Comparison of ENCODE assay signal across 1 cellular context in genomic region chr6:42075159-42075838, GRCh38.
TF ChIP-seq lines count a peak whose summit lies in the region.

No MANE protein-coding gene starts in this region.

TF ChIP-seq in HepG2, 621 proteins besides CTCF, POLR2A, EP300 and RAD21 (continued from another document and continues in another):
- TF ChIP-seq, protein P1, sequence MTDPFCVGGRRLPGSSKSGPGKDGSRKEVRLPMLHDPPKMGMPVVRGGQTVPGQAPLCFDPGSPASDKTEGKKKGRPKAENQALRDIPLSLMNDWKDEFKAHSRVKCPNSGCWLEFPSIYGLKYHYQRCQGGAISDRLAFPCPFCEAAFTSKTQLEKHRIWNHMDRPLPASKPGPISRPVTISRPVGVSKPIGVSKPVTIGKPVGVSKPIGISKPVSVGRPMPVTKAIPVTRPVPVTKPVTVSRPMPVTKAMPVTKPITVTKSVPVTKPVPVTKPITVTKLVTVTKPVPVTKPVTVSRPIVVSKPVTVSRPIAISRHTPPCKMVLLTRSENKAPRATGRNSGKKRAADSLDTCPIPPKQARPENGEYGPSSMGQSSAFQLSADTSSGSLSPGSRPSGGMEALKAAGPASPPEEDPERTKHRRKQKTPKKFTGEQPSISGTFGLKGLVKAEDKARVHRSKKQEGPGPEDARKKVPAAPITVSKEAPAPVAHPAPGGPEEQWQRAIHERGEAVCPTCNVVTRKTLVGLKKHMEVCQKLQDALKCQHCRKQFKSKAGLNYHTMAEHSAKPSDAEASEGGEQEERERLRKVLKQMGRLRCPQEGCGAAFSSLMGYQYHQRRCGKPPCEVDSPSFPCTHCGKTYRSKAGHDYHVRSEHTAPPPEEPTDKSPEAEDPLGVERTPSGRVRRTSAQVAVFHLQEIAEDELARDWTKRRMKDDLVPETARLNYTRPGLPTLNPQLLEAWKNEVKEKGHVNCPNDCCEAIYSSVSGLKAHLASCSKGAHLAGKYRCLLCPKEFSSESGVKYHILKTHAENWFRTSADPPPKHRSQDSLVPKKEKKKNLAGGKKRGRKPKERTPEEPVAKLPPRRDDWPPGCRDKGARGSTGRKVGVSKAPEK (CRISPR knock-in tag; IDR thresholded peaks at IDR 0.05; ENCODE audit: borderline replicate concordance) = no peak
- no peak for TF ChIP-seq NFIB (CRISPR knock-in tag; IDR thresholded peaks at IDR 0.05; ENCODE audit: borderline replicate concordance)
- TF ChIP-seq ZNF605 (CRISPR knock-in tag; IDR thresholded peaks at IDR 0.05) = 0 out of 2 replicates have a peak, but pooled peaks have one; percentile 16
- no peak for TF ChIP-seq ZNF230 (CRISPR knock-in tag; IDR thresholded peaks at IDR 0.05)
- TF ChIP-seq ZNF607 (CRISPR knock-in tag; IDR thresholded peaks at IDR 0.05; ENCODE audit: borderline replicate concordance) = no peak
- no peak for TF ChIP-seq DDIT3 (CRISPR knock-in tag; IDR thresholded peaks at IDR 0.05)
- no peak for TF ChIP-seq SRY (CRISPR knock-in tag; IDR thresholded peaks at IDR 0.05)
- no peak for TF ChIP-seq DPF2 (CRISPR knock-in tag; IDR thresholded peaks at IDR 0.05; ENCODE audit: borderline replicate concordance, low read depth)
- TF ChIP-seq KLF6 (CRISPR knock-in tag; IDR thresholded peaks at IDR 0.05) = no peak
- TF ChIP-seq ZNF737 (CRISPR knock-in tag; IDR thresholded peaks at IDR 0.05; ENCODE audit: borderline replicate concordance) = no peak
- no peak for TF ChIP-seq POGZ (CRISPR knock-in tag; IDR thresholded peaks at IDR 0.05)
- TF ChIP-seq ATM (IDR thresholded peaks at IDR 0.05; ENCODE audit: borderline replicate concordance) = no peak
- no peak for TF ChIP-seq FOXK1 (CRISPR knock-in tag; IDR thresholded peaks at IDR 0.05; ENCODE audit: borderline replicate concordance, low read depth)
- no peak for TF ChIP-seq PREB (CRISPR knock-in tag; IDR thresholded peaks at IDR 0.05)
- 0 out of 2 replicates have a peak, but pooled peaks have one; percentile 32 for TF ChIP-seq IKZF5 (CRISPR knock-in tag; IDR thresholded peaks at IDR 0.05)
- no peak for TF ChIP-seq PAF1 (CRISPR knock-in tag; IDR thresholded peaks at IDR 0.05)
- TF ChIP-seq MIXL1 (CRISPR knock-in tag; IDR thresholded peaks at IDR 0.05) = peak; percentile 26; the same call in 1 of the 2 replicates
- peak; percentile 24; the same call in 1 of the 2 replicates for TF ChIP-seq SAP130 (CRISPR knock-in tag; IDR thresholded peaks at IDR 0.05; ENCODE audit: low read depth)
- TF ChIP-seq ZNF460 (CRISPR knock-in tag; IDR thresholded peaks at IDR 0.05; ENCODE audit: borderline replicate concordance) = no peak
- no peak for TF ChIP-seq SNAI1 (CRISPR knock-in tag; IDR thresholded peaks at IDR 0.05; ENCODE audit: borderline replicate concordance)
- TF ChIP-seq FOXA1 (IDR thresholded peaks at IDR 0.05) = no peak
- no peak for TF ChIP-seq FOXA1 (CRISPR knock-in tag; IDR thresholded peaks at IDR 0.05)
- no peak for TF ChIP-seq GFI1 (CRISPR knock-in tag; IDR thresholded peaks at IDR 0.05; ENCODE audit: borderline replicate concordance)
- no peak for TF ChIP-seq HDAC2 (CRISPR knock-in tag; IDR thresholded peaks at IDR 0.05)
- TF ChIP-seq ZBTB3 (CRISPR knock-in tag; IDR thresholded peaks at IDR 0.05; ENCODE audit: borderline replicate concordance, low read depth) = no peak
- no peak for TF ChIP-seq ZNF724P (CRISPR knock-in tag; IDR thresholded peaks at IDR 0.05; ENCODE audit: borderline replicate concordance)
- TF ChIP-seq CHD4 (IDR thresholded peaks at IDR 0.05; ENCODE audit: borderline replicate concordance, low read length) = no peak
- no peak for TF ChIP-seq PBX3 (CRISPR knock-in tag; IDR thresholded peaks at IDR 0.05; ENCODE audit: borderline replicate concordance)
- TF ChIP-seq SSRP1 (CRISPR knock-in tag; IDR thresholded peaks at IDR 0.05) = 0 out of 2 replicates have a peak, but pooled peaks have one; percentile 48
- TF ChIP-seq ETV6 (CRISPR knock-in tag; conservative IDR thresholded peaks at IDR 0.05) = no peak
- TF ChIP-seq SOX6 (IDR thresholded peaks at IDR 0.05) = no peak
- no peak for TF ChIP-seq SOX6 (CRISPR knock-in tag; IDR thresholded peaks at IDR 0.05)
- 0 out of 2 replicates have a peak, but pooled peaks have one; percentile 38 for TF ChIP-seq SALL1 (CRISPR knock-in tag; IDR thresholded peaks at IDR 0.05)
- TF ChIP-seq KLF11 (CRISPR knock-in tag; IDR thresholded peaks at IDR 0.05) = no peak
- TF ChIP-seq, protein P2, sequence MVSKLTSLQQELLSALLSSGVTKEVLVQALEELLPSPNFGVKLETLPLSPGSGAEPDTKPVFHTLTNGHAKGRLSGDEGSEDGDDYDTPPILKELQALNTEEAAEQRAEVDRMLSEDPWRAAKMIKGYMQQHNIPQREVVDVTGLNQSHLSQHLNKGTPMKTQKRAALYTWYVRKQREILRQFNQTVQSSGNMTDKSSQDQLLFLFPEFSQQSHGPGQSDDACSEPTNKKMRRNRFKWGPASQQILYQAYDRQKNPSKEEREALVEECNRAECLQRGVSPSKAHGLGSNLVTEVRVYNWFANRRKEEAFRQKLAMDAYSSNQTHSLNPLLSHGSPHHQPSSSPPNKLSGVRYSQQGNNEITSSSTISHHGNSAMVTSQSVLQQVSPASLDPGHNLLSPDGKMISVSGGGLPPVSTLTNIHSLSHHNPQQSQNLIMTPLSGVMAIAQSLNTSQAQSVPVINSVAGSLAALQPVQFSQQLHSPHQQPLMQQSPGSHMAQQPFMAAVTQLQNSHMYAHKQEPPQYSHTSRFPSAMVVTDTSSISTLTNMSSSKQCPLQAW (CRISPR knock-in tag; IDR thresholded peaks at IDR 0.05) = 0 out of 2 replicates have a peak, but pooled peaks have one; percentile 16
- TF ChIP-seq ELF4 (CRISPR knock-in tag; IDR thresholded peaks at IDR 0.05; ENCODE audit: borderline replicate concordance) = no peak
- no peak for TF ChIP-seq HMG20B (CRISPR knock-in tag; conservative IDR thresholded peaks at IDR 0.05)
- TF ChIP-seq ZNF337 (CRISPR knock-in tag; IDR thresholded peaks at IDR 0.05; ENCODE audit: borderline replicate concordance, low read depth) = no peak
- TF ChIP-seq HOXD1 (CRISPR knock-in tag; IDR thresholded peaks at IDR 0.05) = no peak
- no peak for TF ChIP-seq ZNF570 (CRISPR knock-in tag; IDR thresholded peaks at IDR 0.05; ENCODE audit: borderline replicate concordance)
- TF ChIP-seq, protein P3, sequence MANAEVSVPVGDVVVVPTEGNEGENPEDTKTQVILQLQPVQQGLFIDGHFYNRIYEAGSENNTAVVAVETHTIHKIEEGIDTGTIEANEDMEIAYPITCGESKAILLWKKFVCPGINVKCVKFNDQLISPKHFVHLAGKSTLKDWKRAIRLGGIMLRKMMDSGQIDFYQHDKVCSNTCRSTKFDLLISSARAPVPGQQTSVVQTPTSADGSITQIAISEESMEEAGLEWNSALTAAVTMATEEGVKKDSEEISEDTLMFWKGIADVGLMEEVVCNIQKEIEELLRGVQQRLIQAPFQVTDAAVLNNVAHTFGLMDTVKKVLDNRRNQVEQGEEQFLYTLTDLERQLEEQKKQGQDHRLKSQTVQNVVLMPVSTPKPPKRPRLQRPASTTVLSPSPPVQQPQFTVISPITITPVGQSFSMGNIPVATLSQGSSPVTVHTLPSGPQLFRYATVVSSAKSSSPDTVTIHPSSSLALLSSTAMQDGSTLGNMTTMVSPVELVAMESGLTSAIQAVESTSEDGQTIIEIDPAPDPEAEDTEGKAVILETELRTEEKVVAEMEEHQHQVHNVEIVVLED (CRISPR knock-in tag; IDR thresholded peaks at IDR 0.05; ENCODE audit: borderline replicate concordance) = no peak
- TF ChIP-seq, protein P4, sequence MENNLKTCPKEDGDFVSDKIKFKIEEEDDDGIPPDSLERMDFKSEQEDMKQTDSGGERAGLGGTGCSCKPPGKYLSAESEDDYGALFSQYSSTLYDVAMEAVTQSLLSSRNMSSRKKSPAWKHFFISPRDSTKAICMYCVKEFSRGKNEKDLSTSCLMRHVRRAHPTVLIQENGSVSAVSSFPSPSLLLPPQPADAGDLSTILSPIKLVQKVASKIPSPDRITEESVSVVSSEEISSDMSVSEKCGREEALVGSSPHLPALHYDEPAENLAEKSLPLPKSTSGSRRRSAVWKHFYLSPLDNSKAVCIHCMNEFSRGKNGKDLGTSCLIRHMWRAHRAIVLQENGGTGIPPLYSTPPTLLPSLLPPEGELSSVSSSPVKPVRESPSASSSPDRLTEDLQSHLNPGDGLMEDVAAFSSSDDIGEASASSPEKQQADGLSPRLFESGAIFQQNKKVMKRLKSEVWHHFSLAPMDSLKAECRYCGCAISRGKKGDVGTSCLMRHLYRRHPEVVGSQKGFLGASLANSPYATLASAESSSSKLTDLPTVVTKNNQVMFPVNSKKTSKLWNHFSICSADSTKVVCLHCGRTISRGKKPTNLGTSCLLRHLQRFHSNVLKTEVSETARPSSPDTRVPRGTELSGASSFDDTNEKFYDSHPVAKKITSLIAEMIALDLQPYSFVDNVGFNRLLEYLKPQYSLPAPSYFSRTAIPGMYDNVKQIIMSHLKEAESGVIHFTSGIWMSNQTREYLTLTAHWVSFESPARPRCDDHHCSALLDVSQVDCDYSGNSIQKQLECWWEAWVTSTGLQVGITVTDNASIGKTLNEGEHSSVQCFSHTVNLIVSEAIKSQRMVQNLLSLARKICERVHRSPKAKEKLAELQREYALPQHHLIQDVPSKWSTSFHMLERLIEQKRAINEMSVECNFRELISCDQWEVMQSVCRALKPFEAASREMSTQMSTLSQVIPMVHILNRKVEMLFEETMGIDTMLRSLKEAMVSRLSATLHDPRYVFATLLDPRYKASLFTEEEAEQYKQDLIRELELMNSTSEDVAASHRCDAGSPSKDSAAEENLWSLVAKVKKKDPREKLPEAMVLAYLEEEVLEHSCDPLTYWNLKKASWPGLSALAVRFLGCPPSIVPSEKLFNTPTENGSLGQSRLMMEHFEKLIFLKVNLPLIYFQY (CRISPR knock-in tag; IDR thresholded peaks at IDR 0.05; ENCODE audit: borderline replicate concordance) = no peak
- no peak for TF ChIP-seq ZBTB7B (CRISPR knock-in tag; IDR thresholded peaks at IDR 0.05)
- TF ChIP-seq ZMYM3 (CRISPR knock-in tag; IDR thresholded peaks at IDR 0.05) = no peak
- TF ChIP-seq NFRKB (IDR thresholded peaks at IDR 0.05) = no peak
- TF ChIP-seq ZFP91 (CRISPR knock-in tag; IDR thresholded peaks at IDR 0.05; ENCODE audit: borderline replicate concordance) = no peak
- TF ChIP-seq HOXA3 (CRISPR knock-in tag; IDR thresholded peaks at IDR 0.05) = no peak
- no peak for TF ChIP-seq FOXJ3 (CRISPR knock-in tag; IDR thresholded peaks at IDR 0.05; ENCODE audit: borderline replicate concordance)
- no peak for TF ChIP-seq ZNF776 (CRISPR knock-in tag; IDR thresholded peaks at IDR 0.05)
- no peak for TF ChIP-seq ZNF432 (CRISPR knock-in tag; IDR thresholded peaks at IDR 0.05; ENCODE audit: borderline replicate concordance)
- no peak for TF ChIP-seq ATAD3A (CRISPR knock-in tag; IDR thresholded peaks at IDR 0.05)
- TF ChIP-seq CEBPG (CRISPR knock-in tag; IDR thresholded peaks at IDR 0.05) = no peak
- no peak for TF ChIP-seq ETS1 (CRISPR knock-in tag; IDR thresholded peaks at IDR 0.05)
- TF ChIP-seq TCF7L2 (IDR thresholded peaks at IDR 0.05; ENCODE audit: low read depth, low read length) = no peak
